In genomic region chr9:113376634-113377531, GRCh38 we compare ENCODE assay signal across 8 cellular contexts. TPM values are rescaled to one million over a fixed set of nuclear protein-coding genes. Genes with fewer than 3 reads are reported as not detected.
DNase-seq lines count a peak whose midpoint lies in the region; ATAC-seq and TF ChIP-seq lines count a peak whose summit lies in the region.

A gene with protein sequence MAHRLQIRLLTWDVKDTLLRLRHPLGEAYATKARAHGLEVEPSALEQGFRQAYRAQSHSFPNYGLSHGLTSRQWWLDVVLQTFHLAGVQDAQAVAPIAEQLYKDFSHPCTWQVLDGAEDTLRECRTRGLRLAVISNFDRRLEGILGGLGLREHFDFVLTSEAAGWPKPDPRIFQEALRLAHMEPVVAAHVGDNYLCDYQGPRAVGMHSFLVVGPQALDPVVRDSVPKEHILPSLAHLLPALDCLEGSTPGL (minus strand): TSS chr9:113376986. CDS start chr9:113374354, 2,632 bp downstream.

- ATAC-seq in GM18870 (IDR thresholded peaks at IDR 0.05; ENCODE audit: unreplicated experiment), result peak; percentile 82
- peak; percentile 81 for ATAC-seq in HG03108 (IDR thresholded peaks at IDR 0.05; ENCODE audit: unreplicated experiment)
- peak; percentile 71 for ATAC-seq in left colon

- intact Hi-C loops in A673 (cut with micrococcal nuclease; ENCODE audit: unreplicated experiment) (no loop called here), left colon (cut with DNase I, micrococcal nuclease) (no loop called here)

- peak within 1 kb of the TSS; percentile 96 for H3K4me3 ChIP-seq in A673 (ENCODE audit: low read depth, low read length, poor library complexity, severe bottlenecking)

- H3K36me3 ChIP-seq in A673 (ENCODE audit: insufficient read depth, low read length, poor library complexity, severe bottlenecking), result peaks cover 6% of the 10 kb centered on the region

- no peaks in the 10 kb centered on the region for H3K4me1 ChIP-seq in A673 (ENCODE audit: insufficient read depth, low read length, poor library complexity, severe bottlenecking)

- DNase-seq in A673 (ENCODE audit: low spot score), result peak; percentile 83
- peak; percentile 87 for DNase-seq in NCI-H345 (lab: John Stamatoyannopoulos, UW)
- peak; percentile 81 for DNase-seq in activated CD4-positive, alpha-beta T cell treated with anti-CD3 and anti-CD28 coated beads for 48 hours
- DNase-seq in left colon, result peak; percentile 89
- DNase-seq in stimulated activated CD4-positive, alpha-beta T cell treated with anti-CD3 and anti-CD28 coated beads, Interleukin-1b, Interleukin-23, amount 100 ng/mL, for 48 hours, result peak; percentile 77

- H3K9me3 ChIP-seq in A673 (ENCODE audit: low read depth, low read length, poor library complexity, severe bottlenecking), result no peaks in the 10 kb centered on the region

- CTCF ChIA-PET in A673 (lab: Charles Lee), result no interaction called here

- H3K27me3 ChIP-seq in A673 (replicated peaks; ENCODE audit: insufficient read depth, low read depth, low read length, poor library complexity), result no peaks in the 10 kb centered on the region

- no TSS peak for BruUV-seq in A673 (replicated peaks; lab: Mats Ljungman, UMichigan)

- H3K27ac ChIP-seq in A673 (ENCODE audit: low read depth, low read length, poor library complexity, severe bottlenecking), result peak within 1 kb of the TSS; percentile 69
- peak within 1 kb of the TSS; percentile 83 for H3K27ac ChIP-seq in cingulate gyrus (ENCODE audit: low read depth, low read length)

- POLR2A ChIA-PET in A673 (lab: Charles Lee; ENCODE audit: low non-redundant PET), result no interaction called here

- TF ChIP-seq CTCF in A673 (conservative IDR thresholded peaks at IDR 0.05; ENCODE audit: low read depth, low read length), result no peak

RNA-seq across cellular contexts. Expression of the gene that starts here (rescaled TPM):
- 9.2 and 9.4 TPM in 2 replicates for total RNA-seq in A673 (2021)
- 100 to 1,000 TPM; 143 to 156 TPM for total RNA-seq in left colon

Comparison
In these comparisons a context has a peak if more than half of its experiments do, and no peak if none do; other contexts are left out.
1. Peak in every context shown above with its lines: DNase-seq, ATAC-seq, H3K4me3 ChIP-seq and H3K27ac ChIP-seq.
2. RNA of the gene that starts here (total RNA-seq): 143 to 156 TPM in left colon; 9.2 to 9.4 TPM in A673; every median in the first group is over 10 times any median in the second.